In the genomic region with DNA sequence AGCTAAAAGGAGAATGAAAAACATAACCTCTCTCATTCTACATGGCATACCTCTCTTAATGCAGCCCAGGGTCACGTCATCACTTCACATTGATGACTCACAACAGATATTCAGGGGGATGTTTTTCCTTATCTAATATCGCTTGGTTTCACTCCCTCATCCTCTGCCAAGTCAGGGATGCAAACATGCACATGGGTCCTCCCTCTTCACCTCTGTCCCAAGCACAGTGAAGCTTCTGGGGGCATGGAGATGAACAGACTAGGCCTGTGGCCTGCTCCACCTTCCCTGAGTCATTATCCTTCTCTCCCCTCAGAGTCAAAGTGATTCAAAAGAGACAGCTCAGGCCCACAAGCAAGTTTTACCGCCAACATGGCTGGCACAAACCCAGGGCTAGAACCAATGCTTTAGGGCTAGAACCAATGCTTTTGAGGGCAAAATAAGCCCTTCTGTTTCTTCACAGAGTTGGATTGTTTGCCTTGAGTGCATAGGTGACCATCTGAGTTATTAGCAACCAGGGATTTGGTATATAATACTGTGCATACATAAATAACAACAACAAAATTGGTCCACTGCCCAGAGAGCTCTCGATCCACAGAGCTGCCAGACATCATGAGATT, we compare ENCODE assay signal across 9 cellular contexts. TPM values are rescaled to one million over a fixed set of nuclear protein-coding genes. Genes with fewer than 3 reads are reported as not detected.
A peak's percentile ranks its signal among the peaks of the same experiment; 100 is the strongest.
DNase-seq lines count a peak whose midpoint lies in the region; ATAC-seq and TF ChIP-seq lines count a peak whose summit lies in the region.
"Had no signal": no experiment of that assay in that cellular context is flagged by ENCODE, and none has a peak within 500 bp of the region (broad histone marks: within the 10 kb centered on the region; RNA-seq: fewer than 3 reads in every experiment).

No MANE protein-coding gene starts in this region.

- TF ChIP-seq POLR2A in erythroblast (IDR thresholded peaks at IDR 0.05; ENCODE audit: low read length) = no peak

- intact Hi-C loops in posterior vena cava (cut with DNase I) = no loop called here

- DNase-seq in COLO829 (ENCODE audit: low spot score) = peak; percentile 61
- DNase-seq in RPMI7951 (ENCODE audit: low read depth) = peak; percentile 95
- DNase-seq in erythroblast (lab: John Stamatoyannopoulos, UW) = peak; percentile 27 to 52
- peak; percentile 90 for DNase-seq in posterior vena cava (ENCODE audit: low spot score)
- no peak for DNase-seq in activated CD8-positive, alpha-beta memory T cell treated with anti-CD3 and anti-CD28 coated beads, Interleukin-2, amount 50 U/mL, for 48 hours
- DNase-seq in GDM1 (lab: John Stamatoyannopoulos, UW) = no peak
- DNase-seq: activated naive CD4-positive, alpha-beta T cell had no signal

- ATAC-seq in HG03039 (IDR thresholded peaks at IDR 0.05; ENCODE audit: unreplicated experiment) (no peak), HG02981 (IDR thresholded peaks at IDR 0.05; ENCODE audit: unreplicated experiment) (no peak)

RNA-seq across cellular contexts. Expression of a gene that starts 2.2 kb away (rescaled TPM):
- total RNA-seq in RPMI7951 (2014; rRNA removed; shearing (Covaris generic)) = 715 and 768 TPM in 2 replicates
- total RNA-seq in posterior vena cava = 1,000 to 10,000 TPM in 1 of 2 donors, 100 to 1,000 TPM in 1; 643 to 1,788 TPM

RNA-seq across cellular contexts. Expression of a gene that starts 16.9 kb away (rescaled TPM):
- not detected in 2 replicates for total RNA-seq in RPMI7951 (2014; rRNA removed; shearing (Covaris generic))
- total RNA-seq in posterior vena cava = not detected

RNA-seq across cellular contexts. Expression of a gene that starts 19.4 kb away (rescaled TPM):
- 604 and 676 TPM in 2 replicates for total RNA-seq in RPMI7951 (2014; rRNA removed; shearing (Covaris generic))
- 100 to 1,000 TPM; 240 to 379 TPM for total RNA-seq in posterior vena cava

RNA-seq across cellular contexts. Expression of a gene that starts 26.3 kb away (rescaled TPM):
- 2.3 and 4.5 TPM in 2 replicates for total RNA-seq in RPMI7951 (2014; rRNA removed; shearing (Covaris generic))
- total RNA-seq in posterior vena cava = 100 to 1,000 TPM in 1 of 2 donors, 10 to 100 TPM in 1; 82.2 to 146 TPM

RNA-seq across cellular contexts. Expression of a gene that starts 32.3 kb away (rescaled TPM):
- total RNA-seq in RPMI7951 (2014; rRNA removed; shearing (Covaris generic)) = 1.1 and 3.4 TPM in 2 replicates
- total RNA-seq in posterior vena cava = 100 to 1,000 TPM in 1 of 2 donors, 10 to 100 TPM in 1; 52.7 to 104 TPM

Comparison
In these comparisons a context has a peak if more than half of its experiments do, and no peak if none do; other contexts are left out.
1. DNase-seq: peak in COLO829 (single experiment), RPMI7951 (single experiment), erythroblast (2 of 2) and posterior vena cava (single experiment); none in activated CD8-positive, alpha-beta memory T cell treated with anti-CD3 and anti-CD28 coated beads, Interleukin-2, amount 50 U/mL, for 48 hours (single experiment) and GDM1 (single experiment).